10 cellular contexts compared by ENCODE assay signal in genomic region chr19:1273263-1274041, GRCh38. TPM values are rescaled to one million over a fixed set of nuclear protein-coding genes. Genes with fewer than 3 reads are reported as not detected.
A peak's percentile ranks its signal among the peaks of the same experiment; 100 is the strongest.
DNase-seq lines count a peak whose midpoint lies in the region; ATAC-seq and TF ChIP-seq lines count a peak whose summit lies in the region.
"Had no signal": no experiment of that assay in that cellular context is flagged by ENCODE, and none has a peak within 500 bp of the region (broad histone marks: within the 10 kb centered on the region; RNA-seq: fewer than 3 reads in every experiment).

No MANE protein-coding gene starts in this region.

- intact Hi-C loops in body of pancreas (cut with DNase I) = loop anchor here (5.0 kb wide), 1 partner anchor 134 kb away; the partner anchor contains the start of gene DAZAP1

- ATAC-seq in body of pancreas (no peak), GM18867 (IDR thresholded peaks at IDR 0.05; ENCODE audit: unreplicated experiment) (no peak)

- peak overlapping the region; percentile 2 for H3K9ac ChIP-seq in HUES6 (ENCODE audit: low read length)
- H3K9ac ChIP-seq: parathyroid adenoma had no signal

- H3K36me3 ChIP-seq in HUES6 (ENCODE audit: control insufficient read depth, insufficient read depth, low read length) (peaks cover 50% of the 10 kb centered on the region), body of pancreas (replicated peaks in 1 of 2; ENCODE audit: insufficient read depth in 1 of 2, low read depth in 2 of 2) (peaks cover 7 to 18% of the 10 kb centered on the region in 2 donors)

- H3K4me3 ChIP-seq in AG04450 (ENCODE audit: low read depth, low read length) (no peak overlapping the region), HUES6 (ENCODE audit: low read depth, low read length) (peak overlapping the region; percentile 5; the same call in 1 of the 2 replicates), body of pancreas (no peak overlapping the region)
- H3K4me3 ChIP-seq: SJSA1 had no signal

- H3K4me1 ChIP-seq in HUES6 (ENCODE audit: control insufficient read depth, insufficient read depth, low read length) (peaks cover 36% of the 10 kb centered on the region), body of pancreas (peaks cover 71% of the 10 kb centered on the region)

- POLR2A ChIA-PET in AG04450 (lab: Yijun Ruan, JAX) = interaction anchor here (0.7 to 2.5 kb wide), 4 partner anchors 17 to 29 kb away, joined by 3 to 13 read pairs (median 4); no protein-coding TSS in a partner anchor

- CTCF ChIA-PET in AG04450 (lab: Charles Lee) = interaction anchor here (1.0 to 2.6 kb wide), 2 partner anchors 29 to 160 kb away, joined by 3 to 12 read pairs; no protein-coding TSS in a partner anchor

- DNase-seq in AG04450 (ENCODE audit: low read depth, low spot score) (no peak), body of pancreas (peak in 1 of 4 donors; percentile 20), midbrain (lab: John Stamatoyannopoulos, UW) (peak; percentile 2), NCI-H2029 treated with DMSO at 0.1 percent for 48 hours (lab: John Stamatoyannopoulos, UW) (no peak), DMS153 (lab: John Stamatoyannopoulos, UW) (no peak), GM13977 (ENCODE audit: low spot score) (no peak)

- TF ChIP-seq CTCF in AG04450 (IDR thresholded peaks at IDR 0.05; ENCODE audit: low read depth, low read length) = no peak
- TF ChIP-seq CTCF in body of pancreas (IDR thresholded peaks at IDR 0.05) = no peak
- TF ChIP-seq CTCF in GM13977 (IDR thresholded peaks at IDR 0.05; ENCODE audit: extremely low read depth, insufficient read depth, missing control alignments) = no peak

- 80 to 82% methylated on average over 14 to 25 of the region's 25 CpGs for WGBS in body of pancreas, 2 donors

- in situ Hi-C loops in GM13977 (cut with MboI; ENCODE audit: low pct_unique_long_range_greater_than_20kb, low sequenced_read_pairs, unreplicated experiment) = no loop called here

- TF ChIP-seq POLR2A in body of pancreas (IDR thresholded peaks at IDR 0.05) = peak in 1 of 3 donors; percentile 19

- no peaks in the 10 kb centered on the region for H3K27me3 ChIP-seq in AG04450 (ENCODE audit: control insufficient read depth, insufficient read depth, low read length)
- H3K27me3 ChIP-seq in HUES6 (ENCODE audit: control insufficient read depth, insufficient read depth, low read length) = no peaks in the 10 kb centered on the region; the same call in 1 of the 2 replicates
- no peaks in the 10 kb centered on the region for H3K27me3 ChIP-seq in body of pancreas
- H3K27me3 ChIP-seq: SJSA1 had no signal

- peak overlapping the region; percentile 21 for H3K27ac ChIP-seq in AG04450 (ENCODE audit: low read depth, low read length)
- peak overlapping the region; percentile 27; the same call in 1 of the 2 replicates for H3K27ac ChIP-seq in HUES6 (ENCODE audit: low read depth, low read length)
- H3K27ac ChIP-seq in body of pancreas = peak overlapping the region in 3 of 4 donors; percentile 86 to 100 (median 99)
- H3K27ac ChIP-seq: SJSA1 had no signal

- peaks cover 12% of the 10 kb centered on the region; the same call in 1 of the 2 replicates for H3K9me3 ChIP-seq in AG04450 (ENCODE audit: control insufficient read depth, insufficient read depth, low read length)
- H3K9me3 ChIP-seq in HUES6 (ENCODE audit: control insufficient read depth, insufficient read depth, low read depth, low read length) = no peaks in the 10 kb centered on the region
- H3K9me3 ChIP-seq in body of pancreas = no peaks in the 10 kb centered on the region

RNA-seq across cellular contexts. Expression of gene FAM174C, which starts 1.9 kb away (rescaled TPM):
- 16.6 and 29.1 TPM in 2 replicates for polyA plus RNA-seq in AG04450 (2011; rRNA removed)
- 3.8 and 4.7 TPM in 2 replicates for polyA minus RNA-seq in AG04450 (2011; rRNA and poly(A)+ RNA removed)
- total RNA-seq in body of pancreas = 10 to 100 TPM; 48.0 to 63.9 TPM

RNA-seq across cellular contexts. Expression of gene CIRBP, which starts 4.3 kb away (rescaled TPM):
- 269 and 274 TPM in 2 replicates for polyA plus RNA-seq in AG04450 (2011; rRNA removed)
- polyA minus RNA-seq in AG04450 (2011; rRNA and poly(A)+ RNA removed) = 121 and 143 TPM in 2 replicates
- 100 to 1,000 TPM; 582 to 630 TPM for total RNA-seq in body of pancreas

RNA-seq across cellular contexts. Expression of gene EFNA2, which starts 12.2 kb away (rescaled TPM):
- not detected in 2 replicates for polyA plus RNA-seq in AG04450 (2011; rRNA removed)
- polyA minus RNA-seq in AG04450 (2011; rRNA and poly(A)+ RNA removed) = not detected in 2 replicates
- total RNA-seq in body of pancreas = not detected
- total RNA-seq: SJSA1 had no signal

RNA-seq across cellular contexts. Expression of gene MIDN, which starts 25.1 kb away (rescaled TPM):
- 6.6 and 10.6 TPM in 2 replicates for polyA plus RNA-seq in AG04450 (2011; rRNA removed)
- 16.1 and 21.3 TPM in 2 replicates for polyA minus RNA-seq in AG04450 (2011; rRNA and poly(A)+ RNA removed)
- 10 to 100 TPM; 36.3 to 43.5 TPM for total RNA-seq in body of pancreas

RNA-seq across cellular contexts. Expression of gene ATP5F1D, which starts 31.9 kb away (rescaled TPM):
- polyA plus RNA-seq in AG04450 (2011; rRNA removed) = 36.4 and 55.1 TPM in 2 replicates
- 19.4 and 21.4 TPM in 2 replicates for polyA minus RNA-seq in AG04450 (2011; rRNA and poly(A)+ RNA removed)
- total RNA-seq in body of pancreas = 100 to 1,000 TPM; 156 to 157 TPM

Comparison
In these comparisons a context has a peak if more than half of its experiments do, and no peak if none do; other contexts are left out.
1. H3K27ac ChIP-seq: peak in every context shown above with its lines; median percentile 99 in body of pancreas; 27 in HUES6; 21 in AG04450.